ENCODE assay signal across 12 cellular contexts in the genomic region with DNA sequence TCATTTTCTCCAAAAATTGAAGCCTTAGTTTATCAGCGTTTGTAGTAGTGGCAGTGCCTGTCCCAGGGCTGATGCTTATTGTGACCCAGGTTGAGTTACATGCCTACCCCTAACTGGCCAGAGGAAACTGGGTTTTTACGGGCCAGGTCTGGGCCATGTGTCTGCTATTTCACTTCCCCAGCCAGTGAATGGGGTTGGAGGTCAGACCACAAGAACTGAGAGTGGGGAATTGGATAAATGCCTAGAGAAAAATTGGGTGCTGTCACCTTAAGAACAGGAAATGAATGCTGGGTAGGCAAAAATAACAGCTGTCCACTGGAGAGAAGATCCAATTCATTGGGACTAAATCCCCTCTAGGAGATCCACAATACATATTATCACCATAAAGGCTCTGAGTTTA. TPM values are rescaled to one million over a fixed set of nuclear protein-coding genes. Genes with fewer than 3 reads are reported as not detected.
DNase-seq lines count a peak whose midpoint lies in the region; ATAC-seq, FAIRE-seq and TF ChIP-seq lines count a peak whose summit lies in the region.
"Had no signal": no experiment of that assay in that cellular context is flagged by ENCODE, and none has a peak within 500 bp of the region (broad histone marks: within the 10 kb centered on the region; RNA-seq: fewer than 3 reads in every experiment).

No MANE protein-coding gene starts in this region.

- no peaks in the 10 kb centered on the region for H3K27me3 ChIP-seq in BLaER1

- H3K4me3 ChIP-seq in BLaER1, result no peak overlapping the region

- no peak for ATAC-seq in activated CD8-positive, alpha-beta T cell treated with anti-CD3 and anti-CD28 coated beads for 36 hours
- ATAC-seq in GM19467 (IDR thresholded peaks at IDR 0.05; ENCODE audit: unreplicated experiment) (no peak), GM18868 (IDR thresholded peaks at IDR 0.05; ENCODE audit: unreplicated experiment) (no peak)

- peak overlapping the region; percentile 61 for H3K4me2 ChIP-seq in BLaER1

- peak; percentile 66 for FAIRE-seq in GM18507 (lab: Jason Lieb, UNC)

- H3K9me3 ChIP-seq in BLaER1, result no peaks in the 10 kb centered on the region

- peak overlapping the region; percentile 5 for H3K4me3 Mint-ChIP-seq in activated CD8-positive, alpha-beta T cell treated with anti-CD3 and anti-CD28 coated beads for 36 hours
- no peak overlapping the region for H3K4me3 Mint-ChIP-seq in MCF 10A (ENCODE audit: unreplicated experiment)

- H3K27me3 Mint-ChIP-seq in activated CD8-positive, alpha-beta T cell treated with anti-CD3 and anti-CD28 coated beads for 36 hours, result no peaks in the 10 kb centered on the region
- H3K27me3 Mint-ChIP-seq in MCF 10A (ENCODE audit: insufficient read depth, unreplicated experiment), result no peaks in the 10 kb centered on the region

- peaks cover 50% of the 10 kb centered on the region for H3K4me1 ChIP-seq in BLaER1

- peaks cover 60% of the 10 kb centered on the region for H3K4me1 Mint-ChIP-seq in activated CD8-positive, alpha-beta T cell treated with anti-CD3 and anti-CD28 coated beads for 36 hours (ENCODE audit: low read depth)
- H3K4me1 Mint-ChIP-seq in MCF 10A (ENCODE audit: insufficient read depth, unreplicated experiment), result peaks cover 5% of the 10 kb centered on the region

- DNase-seq in GM18507 (ENCODE audit: extremely low spot score, insufficient read length, low read depth) (no peak), iris pigment epithelial cell (ENCODE audit: low read depth) (peak; percentile 88), MCF 10A (ENCODE audit: unreplicated experiment) (no peak), NCI-H774 (lab: John Stamatoyannopoulos, UW) (no peak)
- DNase-seq in activated CD8-positive, alpha-beta T cell treated with anti-CD3 and anti-CD28 coated beads for 36 hours, result no peak
- DNase-seq: activated gamma-delta T cell treated with Interleukin-2 at 50 U/mL for 16 hours; effector memory CD4-positive, alpha-beta T cell; stimulated activated CD4-positive, alpha-beta T cell treated with anti-CD3 and anti-CD28 coated beads, Interleukin-4, amount 100 ng/mL, for 4 hours; T-helper 9 cell had no signal

- intact Hi-C loops in activated CD8-positive, alpha-beta T cell treated with anti-CD3 and anti-CD28 coated beads for 36 hours (cut with micrococcal nuclease), result no loop called here
- intact Hi-C loops in MCF 10A (cut with micrococcal nuclease), result no loop called here

- peaks cover 38% of the 10 kb centered on the region for H3K36me3 ChIP-seq in BLaER1

- H3K36me3 Mint-ChIP-seq in activated CD8-positive, alpha-beta T cell treated with anti-CD3 and anti-CD28 coated beads for 36 hours (ENCODE audit: low read depth), result peaks cover 42% of the 10 kb centered on the region
- peaks cover 27% of the 10 kb centered on the region for H3K36me3 Mint-ChIP-seq in MCF 10A (ENCODE audit: insufficient read depth, unreplicated experiment)

- no peak overlapping the region for H3K27ac ChIP-seq in BLaER1

- no peaks in the 10 kb centered on the region for H3K9me3 Mint-ChIP-seq in activated CD8-positive, alpha-beta T cell treated with anti-CD3 and anti-CD28 coated beads for 36 hours
- H3K9me3 Mint-ChIP-seq in MCF 10A (ENCODE audit: unreplicated experiment), result no peaks in the 10 kb centered on the region

- BruUV-seq in MCF 10A (replicated peaks; lab: Mats Ljungman, UMichigan), result no TSS peak

- H3K27ac Mint-ChIP-seq in activated CD8-positive, alpha-beta T cell treated with anti-CD3 and anti-CD28 coated beads for 36 hours, result peak overlapping the region; percentile 66
- no peak overlapping the region for H3K27ac Mint-ChIP-seq in MCF 10A (ENCODE audit: low read depth, unreplicated experiment)

- no peak for TF ChIP-seq CTCF in activated CD8-positive, alpha-beta T cell treated with anti-CD3 and anti-CD28 coated beads for 36 hours (IDR thresholded peaks at IDR 0.05)
- TF ChIP-seq CTCF in MCF 10A (IDR thresholded peaks at IDR 0.05; ENCODE audit: unreplicated experiment), result no peak

- CTCF ChIA-PET in activated CD8-positive, alpha-beta T cell treated with anti-CD3 and anti-CD28 coated beads for 36 hours (lab: Charles Lee), result interaction anchor here (2.1 kb wide), 1 partner anchor 35 kb away, joined by 12 read pairs; no protein-coding TSS in a partner anchor
- CTCF ChIA-PET in MCF 10A (lab: Yijun Ruan, JAX), result interaction anchor here (0.6 to 2.9 kb wide), 2 partner anchors 34 to 1169 kb away, joined by 3 to 10 read pairs; no protein-coding TSS in a partner anchor

- H4K20me1 ChIP-seq in BLaER1, result peaks cover 49% of the 10 kb centered on the region

- H3K9ac ChIP-seq in BLaER1, result no peak overlapping the region

- POLR2A ChIA-PET in activated CD8-positive, alpha-beta T cell treated with anti-CD3 and anti-CD28 coated beads for 36 hours (lab: Charles Lee), result no interaction called here
- POLR2A ChIA-PET in MCF 10A (lab: Yijun Ruan, JAX), result no interaction called here

RNA-seq across cellular contexts. Expression of gene ADPRM, which starts 5.2 kb away (rescaled TPM):
- total RNA-seq in activated CD8-positive, alpha-beta T cell treated with anti-CD3 and anti-CD28 coated beads for 36 hours, result 10 to 100 TPM; 13.0 to 13.6 TPM
- total RNA-seq in MCF 10A (2022), result 8.2 and 9.8 TPM in 2 replicates

RNA-seq across cellular contexts. Expression of gene SCO1, which starts 5.2 kb away (rescaled TPM):
- 10 to 100 TPM; 45.3 to 45.4 TPM for total RNA-seq in activated CD8-positive, alpha-beta T cell treated with anti-CD3 and anti-CD28 coated beads for 36 hours
- total RNA-seq in MCF 10A (2022), result 55.8 and 58.8 TPM in 2 replicates

RNA-seq across cellular contexts. Expression of gene TMEM220, which starts 27.2 kb away (rescaled TPM):
- total RNA-seq in activated CD8-positive, alpha-beta T cell treated with anti-CD3 and anti-CD28 coated beads for 36 hours, result 1 to 10 TPM in 1 of 2 experiments, under 1 TPM in 1; 0.63 to 1.4 TPM
- 0.96 and 1.1 TPM in 2 replicates for total RNA-seq in MCF 10A (2022)

RNA-seq across cellular contexts. Expression of gene MYH3, which starts 45.5 kb away (rescaled TPM):
- 1 to 10 TPM; 1.8 to 4.1 TPM for total RNA-seq in activated CD8-positive, alpha-beta T cell treated with anti-CD3 and anti-CD28 coated beads for 36 hours
- 1.4 and 2.1 TPM in 2 replicates for total RNA-seq in MCF 10A (2022)
